ENCODE assay signal across 8 cellular contexts in genomic region chr2:224971214-224971613, GRCh38.
DNase-seq lines count a peak whose midpoint lies in the region; ATAC-seq and TF ChIP-seq lines count a peak whose summit lies in the region.

No MANE protein-coding gene starts in this region.

- no peaks in the 10 kb centered on the region for H3K36me3 ChIP-seq in ovary

- no peaks in the 10 kb centered on the region for H3K9me3 ChIP-seq in ovary

- WGBS in ovary, 3 donors = 92 to 95% (median 94%) methylated on average over 4 of the region's 4 CpGs

- TF ChIP-seq CTCF in GM12865 (IDR thresholded peaks at IDR 0.05; ENCODE audit: insufficient read depth, low read depth, low read length, missing control alignments) (no peak), ovary (IDR thresholded peaks at IDR 0.05) (no peak)

- no peak for TF ChIP-seq POLR2A in ovary (IDR thresholded peaks at IDR 0.05)

- H3K27ac ChIP-seq in ovary = no peak overlapping the region

- H3K27me3 ChIP-seq in ovary = no peaks in the 10 kb centered on the region

- no peak for TF ChIP-seq EP300 in ovary (IDR thresholded peaks at IDR 0.05)

- peaks cover 4% of the 10 kb centered on the region for H3K4me1 ChIP-seq in ovary (ENCODE audit: insufficient read depth)

- DNase-seq in GM12865 (ENCODE audit: low read depth) = peak; percentile 60
- peak; percentile 33 for DNase-seq in NCI-H187 treated with DMSO at 0.1 percent for 48 hours (lab: John Stamatoyannopoulos, UW)
- DNase-seq in iPS DF 4.7 (ENCODE audit: extremely low read depth, low spot score) = peak; percentile 41
- no peak for DNase-seq in HuH-7 (ENCODE audit: low spot score)
- DNase-seq in hippocampal formation (lab: John Stamatoyannopoulos, UW) = no peak
- no peak for DNase-seq in ovary
- DNase-seq in GM03348 (ENCODE audit: low spot score) = no peak

- intact Hi-C loops in ovary (cut with DNase I) = no loop called here

- peak; percentile 58 for ATAC-seq in GM21526 (IDR thresholded peaks at IDR 0.05; ENCODE audit: low FRiP score, unreplicated experiment)

- H3K4me3 ChIP-seq in GM12865 (ENCODE audit: low read depth, low read length) (no peak overlapping the region), ovary (no peak overlapping the region)

Comparison
In these comparisons a context has a peak if more than half of its experiments do, and no peak if none do; other contexts are left out.
1. DNase-seq: peak in GM12865 (single experiment), NCI-H187 treated with DMSO at 0.1 percent for 48 hours (single experiment) and iPS DF 4.7 (single experiment); none in HuH-7 (single experiment), hippocampal formation (0 of 2), ovary (0 of 5) and GM03348 (single experiment).